In genomic region chr17:10482252-10482651, GRCh38 we compare ENCODE assay signal across 31 cellular contexts. TPM values are rescaled to one million over a fixed set of nuclear protein-coding genes. Genes with fewer than 3 reads are reported as not detected.
"Had no signal": no experiment of that assay in that cellular context is flagged by ENCODE, and none has a peak within 500 bp of the region (broad histone marks: within the 10 kb centered on the region; RNA-seq: fewer than 3 reads in every experiment).

No MANE protein-coding gene starts in this region.

- H3K9me3 ChIP-seq: testis, thyroid gland, transverse colon, upper lobe of right lung, uterus had no signal

- ATAC-seq: stimulated activated effector memory CD8-positive, alpha-beta T cell treated with anti-CD3 and anti-CD28 coated beads, Interleukin-12 subunit alpha, Interleukin-12 subunit beta, amount 100 ng/mL, for 72 hours; stimulated activated memory B cell treated with anti-CD40 and anti-IgM and Interleukin-4, amounts not matched to agents 10 μg/mL and 1 μg/mL and 100 μg/mL, for 72 hours; stimulated activated naive B cell treated with anti-CD40 and anti-IgM and Interleukin-4, amounts not matched to agents 10 μg/mL and 1 μg/mL and 100 μg/mL, for 72 hours; stimulated activated naive CD8-positive, alpha-beta T cell treated with anti-CD3 and anti-CD28 coated beads, Interleukin-15, amount 100 ng/mL, for 72 hours; stimulated activated naive CD8-positive, alpha-beta T cell treated with anti-CD3 and anti-CD28 coated beads, Interleukin-15, Interleukin-2, amounts not matched to agents 100 U/mL and 50 U/mL, for 24 hours; upper lobe of right lung had no signal

- DNase-seq: stimulated activated CD4-positive, alpha-beta T cell treated with anti-CD3 and anti-CD28 coated beads, Interleukin-2, amount 100 ng/mL, for 48 hours; stimulated activated CD4-positive, alpha-beta T cell treated with anti-CD3 and anti-CD28 coated beads, Interleukin-4, amount 100 ng/mL, for 1 hour; stimulated activated CD4-positive, alpha-beta T cell treated with anti-CD3 and anti-CD28 coated beads, Interleukin-4, amount 100 ng/mL, for 24 hours; stimulated activated CD4-positive, alpha-beta T cell treated with anti-CD3 and anti-CD28 coated beads, Interleukin-4, amount 100 ng/mL, for 4 hours; stimulated activated CD8-positive, alpha-beta memory T cell treated with anti-CD3 and anti-CD28 coated beads, Interleukin-4, amount 100 ng/mL, for 48 hours; stimulated activated naive B cell treated with anti-CD40 and anti-IgM and Interleukin-4, amounts not matched to agents 10 μg/mL and 1 μg/mL and 100 μg/mL, for 72 hours; stimulated activated naive CD4-positive, alpha-beta T cell; stimulated activated naive CD4-positive, alpha-beta T cell treated with Interleukin-2 at 50 U/mL for 16 hours; stimulated activated naive CD8-positive, alpha-beta T cell treated with anti-CD3 and anti-CD28 coated beads, Interleukin-15, amount 100 ng/mL, for 72 hours; stimulated activated naive CD8-positive, alpha-beta T cell treated with anti-CD3 and anti-CD28 coated beads, Interleukin-15, Interleukin-2, amounts not matched to agents 100 U/mL and 50 U/mL, for 24 hours; stomach; substantia nigra; testis; thyroid gland; tibial artery; transverse colon; trophoblast cell; upper lobe of left lung; upper lobe of right lung; uterus had no signal

- H3K4me1 ChIP-seq: stomach, suprapubic skin, testis, thyroid gland, tibial artery, tibial nerve, transverse colon, upper lobe of left lung, upper lobe of right lung, uterus, vagina had no signal

- H3K27ac ChIP-seq: stomach, suprapubic skin, testis, thoracic aorta, thyroid gland, tibial artery, tibial nerve, transverse colon, upper lobe of left lung, upper lobe of right lung, uterus, vagina had no signal

- H3K27me3 ChIP-seq: stomach, suprapubic skin, testis, thyroid gland, tibial artery, tibial nerve, transverse colon, upper lobe of left lung, upper lobe of right lung, uterus, vagina had no signal

- H3K4me3 ChIP-seq: stomach, suprapubic skin, testis, thoracic aorta, thyroid gland, tibial artery, tibial nerve, transverse colon, upper lobe of left lung, upper lobe of right lung, uterus, vagina had no signal

- FAIRE-seq: urothelium cell line had no signal

- H3K36me3 ChIP-seq: stomach, suprapubic skin, thoracic aorta, thyroid gland, tibial artery, tibial nerve, transverse colon, upper lobe of left lung, upper lobe of right lung, uterus, vagina had no signal

RNA-seq across cellular contexts. Expression of gene MYH4, which starts 12.9 kb away (rescaled TPM):
- total RNA-seq: stomach, subcutaneous adipose tissue, suprapubic skin, temporal lobe, thoracic aorta, thyroid gland, tibial nerve, transverse colon, upper lobe of left lung, upper lobe of right lung, ureter, uterus, vagina had no signal
- polyA plus RNA-seq: stomach, urinary bladder had no signal

RNA-seq across cellular contexts. Expression of gene MYH1, which starts 36.1 kb away (rescaled TPM):
- total RNA-seq: stomach, suprapubic skin, temporal lobe, thoracic aorta, vagina had no signal
- polyA plus RNA-seq: urinary bladder had no signal
